In the genomic region with DNA sequence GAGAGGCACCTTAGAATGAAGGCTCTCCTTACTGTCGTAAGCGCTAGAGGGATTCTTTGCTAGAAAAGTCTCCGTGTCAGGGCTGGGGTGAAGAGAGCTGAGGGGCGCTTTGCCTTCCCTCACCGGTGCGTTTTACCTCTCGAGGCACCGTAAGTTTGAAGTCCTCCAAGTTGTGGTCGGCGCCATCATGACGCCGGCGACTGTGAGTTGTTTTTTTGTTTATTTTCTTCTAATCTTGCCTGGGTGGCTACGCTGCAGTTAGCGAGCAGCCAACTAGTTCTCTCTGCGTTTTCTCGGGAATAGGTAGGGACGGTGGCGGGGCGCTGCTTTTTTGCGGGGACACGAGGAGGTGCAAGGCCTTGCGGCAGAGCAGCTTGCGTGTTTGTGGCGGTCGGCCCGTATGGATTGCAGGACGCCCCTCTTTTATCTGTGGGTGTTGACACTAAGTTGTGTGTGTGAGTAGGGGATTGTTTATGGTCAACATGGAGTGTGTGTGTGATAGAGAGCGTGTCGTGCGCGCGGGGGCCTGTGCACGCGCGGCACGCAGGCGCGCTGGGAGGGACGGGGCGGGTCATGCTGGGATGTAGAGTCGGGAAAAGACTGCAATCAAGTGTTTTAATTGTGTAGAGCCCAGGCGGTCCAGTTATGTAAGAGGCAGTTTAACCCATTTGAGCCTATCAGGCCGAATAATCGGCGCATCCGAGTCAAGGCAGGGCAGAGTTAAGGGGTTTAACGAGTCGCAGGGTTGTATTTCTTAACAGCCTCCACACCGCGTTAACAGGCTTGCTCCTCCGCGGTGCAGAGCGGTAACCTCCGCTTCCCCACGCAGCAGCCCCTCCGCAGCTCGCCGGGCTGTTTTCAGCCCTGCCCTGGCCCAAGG, we compare ENCODE assay signal across 8 cellular contexts. TPM values are rescaled to one million over a fixed set of nuclear protein-coding genes. Genes with fewer than 3 reads are reported as not detected.
DNase-seq lines count a peak whose midpoint lies in the region; ATAC-seq and TF ChIP-seq lines count a peak whose summit lies in the region.

No MANE protein-coding gene starts in this region.

- no peaks in the 10 kb centered on the region for H3K9me2 ChIP-seq in neural cell (ENCODE audit: insufficient read depth, low read length)

- H3K4me1 Mint-ChIP-seq in activated CD4-positive, alpha-beta T cell treated with anti-CD3 and anti-CD28 coated beads, Interleukin-2, amount 10 ng/mL, durations not matched to agents 24 days and 14 days = peaks cover 5% of the 10 kb centered on the region

- peaks cover 5% of the 10 kb centered on the region for H3F3A ChIP-seq in neural cell (ENCODE audit: insufficient read depth, low read length, poor library complexity, severe bottlenecking)

- no peaks in the 10 kb centered on the region for H3K36me3 Mint-ChIP-seq in activated CD4-positive, alpha-beta T cell treated with anti-CD3 and anti-CD28 coated beads, Interleukin-2, amount 10 ng/mL, durations not matched to agents 24 days and 14 days (ENCODE audit: low read depth)
- peaks cover 0 to 14% of the 10 kb centered on the region in 2 donors for H3K36me3 Mint-ChIP-seq in activated naive CD4-positive, alpha-beta T cell treated with anti-CD3 and anti-CD28 coated beads, Interleukin-2, amount 50 U/mL, for 72 hours

- no peak for TF ChIP-seq CTCF in neural cell (IDR thresholded peaks at IDR 0.05; ENCODE audit: poor library complexity, severe bottlenecking)

- H3K9me3 Mint-ChIP-seq in activated CD4-positive, alpha-beta T cell treated with anti-CD3 and anti-CD28 coated beads, Interleukin-2, amount 10 ng/mL, durations not matched to agents 24 days and 14 days = no peaks in the 10 kb centered on the region
- H3K9me3 Mint-ChIP-seq in activated naive CD4-positive, alpha-beta T cell treated with anti-CD3 and anti-CD28 coated beads, Interleukin-2, amount 50 U/mL, for 72 hours = no peaks in the 10 kb centered on the region

- peak overlapping the region; percentile 83 for H3K9ac ChIP-seq in neural cell (ENCODE audit: low read length)

- H3K4me3 Mint-ChIP-seq in activated CD4-positive, alpha-beta T cell treated with anti-CD3 and anti-CD28 coated beads, Interleukin-2, amount 10 ng/mL, durations not matched to agents 24 days and 14 days = no peak overlapping the region

- peak; percentile 36 for TF ChIP-seq RAD21 in neural cell (conservative IDR thresholded peaks at IDR 0.05)

- ATAC-seq in HG03280 (IDR thresholded peaks at IDR 0.05; ENCODE audit: unreplicated experiment) = peak; percentile 16
- peak; percentile 14 to 30 for ATAC-seq in activated naive CD4-positive, alpha-beta T cell treated with anti-CD3 and anti-CD28 coated beads, Interleukin-2, amount 50 U/mL, for 72 hours

- H3K9me3 ChIP-seq in neural cell (ENCODE audit: low read length) = no peaks in the 10 kb centered on the region

- H3K27me3 ChIP-seq in neural cell (ENCODE audit: insufficient read depth, low read depth, low read length) = no peaks in the 10 kb centered on the region

- peaks cover 13% of the 10 kb centered on the region for H3K79me2 ChIP-seq in neural cell (replicated peaks; ENCODE audit: insufficient read depth, low read length)

- peak overlapping the region; percentile 91 for H3K27ac ChIP-seq in neural cell (ENCODE audit: low read length)

- H4K20me1 ChIP-seq in neural cell (ENCODE audit: insufficient read depth) = no peaks in the 10 kb centered on the region

- peaks cover 38% of the 10 kb centered on the region for H3K27me3 Mint-ChIP-seq in activated CD4-positive, alpha-beta T cell treated with anti-CD3 and anti-CD28 coated beads, Interleukin-2, amount 10 ng/mL, durations not matched to agents 24 days and 14 days

- no peaks in the 10 kb centered on the region for H3K36me3 ChIP-seq in neural cell (ENCODE audit: insufficient read depth, low read length)

- peak overlapping the region; percentile 95 for H2AFZ ChIP-seq in neural cell (ENCODE audit: low read depth, low read length)

- peak; percentile 67 for DNase-seq in activated CD4-positive, alpha-beta T cell treated with anti-CD3 and anti-CD28 coated beads, Interleukin-2, amount 10 ng/mL, durations not matched to agents 24 days and 14 days
- DNase-seq in activated CD4-positive, alpha-beta T cell treated with anti-CD3 and anti-CD28 coated beads, Interleukin-2, amount 50 U/mL, for 4 hours = no peak
- DNase-seq in NCI-H524 treated with DMSO at 0.1 percent for 48 hours (lab: John Stamatoyannopoulos, UW) (peak; percentile 73), globus pallidus (ENCODE audit: low spot score) (peak; percentile 90), RKO (ENCODE audit: low spot score) (no peak)
- peak in 1 of 2 donors; percentile 14 for DNase-seq in activated naive CD4-positive, alpha-beta T cell treated with anti-CD3 and anti-CD28 coated beads, Interleukin-2, amount 50 U/mL, for 72 hours (ENCODE audit: low spot score in 2 of 2)

- H3K27ac Mint-ChIP-seq in activated CD4-positive, alpha-beta T cell treated with anti-CD3 and anti-CD28 coated beads, Interleukin-2, amount 10 ng/mL, durations not matched to agents 24 days and 14 days = no peak overlapping the region
- H3K27ac Mint-ChIP-seq in activated naive CD4-positive, alpha-beta T cell treated with anti-CD3 and anti-CD28 coated beads, Interleukin-2, amount 50 U/mL, for 72 hours = no peak overlapping the region

- peak overlapping the region; percentile 76 for H3K4me2 ChIP-seq in neural cell (ENCODE audit: low read length)

- H3K4me3 ChIP-seq in neural cell (ENCODE audit: low read length) = peak overlapping the region; percentile 77

- intact Hi-C loops in activated CD4-positive, alpha-beta T cell treated with anti-CD3 and anti-CD28 coated beads, Interleukin-2, amount 10 ng/mL, durations not matched to agents 24 days and 14 days (cut with micrococcal nuclease) = loop anchor here (10.0 kb wide), 1 partner anchor 1199 kb away; a partner anchor contains a TSS

- TF ChIP-seq EP300 in neural cell (conservative IDR thresholded peaks at IDR 0.05; ENCODE audit: poor library complexity, severe bottlenecking) = peak; percentile 7

TF ChIP-seq in neural cell, 6 proteins besides CTCF, POLR2A, EP300 and RAD21:
- TF ChIP-seq EZH2 (IDR thresholded peaks at IDR 0.05; ENCODE audit: borderline replicate concordance, insufficient read depth, low read length, poor library complexity, severe bottlenecking) (no peak), MXI1 (conservative IDR thresholded peaks at IDR 0.05; ENCODE audit: poor library complexity, severe bottlenecking) (peak; percentile 71), POLR2AphosphoS5 (IDR thresholded peaks at IDR 0.05) (peak; percentile 77), TAF1 (IDR thresholded peaks at IDR 0.05; ENCODE audit: low read depth) (no peak), SMC3 (conservative IDR thresholded peaks at IDR 0.05; ENCODE audit: poor library complexity) (peak; percentile 41)
- TF ChIP-seq, protein P1, sequence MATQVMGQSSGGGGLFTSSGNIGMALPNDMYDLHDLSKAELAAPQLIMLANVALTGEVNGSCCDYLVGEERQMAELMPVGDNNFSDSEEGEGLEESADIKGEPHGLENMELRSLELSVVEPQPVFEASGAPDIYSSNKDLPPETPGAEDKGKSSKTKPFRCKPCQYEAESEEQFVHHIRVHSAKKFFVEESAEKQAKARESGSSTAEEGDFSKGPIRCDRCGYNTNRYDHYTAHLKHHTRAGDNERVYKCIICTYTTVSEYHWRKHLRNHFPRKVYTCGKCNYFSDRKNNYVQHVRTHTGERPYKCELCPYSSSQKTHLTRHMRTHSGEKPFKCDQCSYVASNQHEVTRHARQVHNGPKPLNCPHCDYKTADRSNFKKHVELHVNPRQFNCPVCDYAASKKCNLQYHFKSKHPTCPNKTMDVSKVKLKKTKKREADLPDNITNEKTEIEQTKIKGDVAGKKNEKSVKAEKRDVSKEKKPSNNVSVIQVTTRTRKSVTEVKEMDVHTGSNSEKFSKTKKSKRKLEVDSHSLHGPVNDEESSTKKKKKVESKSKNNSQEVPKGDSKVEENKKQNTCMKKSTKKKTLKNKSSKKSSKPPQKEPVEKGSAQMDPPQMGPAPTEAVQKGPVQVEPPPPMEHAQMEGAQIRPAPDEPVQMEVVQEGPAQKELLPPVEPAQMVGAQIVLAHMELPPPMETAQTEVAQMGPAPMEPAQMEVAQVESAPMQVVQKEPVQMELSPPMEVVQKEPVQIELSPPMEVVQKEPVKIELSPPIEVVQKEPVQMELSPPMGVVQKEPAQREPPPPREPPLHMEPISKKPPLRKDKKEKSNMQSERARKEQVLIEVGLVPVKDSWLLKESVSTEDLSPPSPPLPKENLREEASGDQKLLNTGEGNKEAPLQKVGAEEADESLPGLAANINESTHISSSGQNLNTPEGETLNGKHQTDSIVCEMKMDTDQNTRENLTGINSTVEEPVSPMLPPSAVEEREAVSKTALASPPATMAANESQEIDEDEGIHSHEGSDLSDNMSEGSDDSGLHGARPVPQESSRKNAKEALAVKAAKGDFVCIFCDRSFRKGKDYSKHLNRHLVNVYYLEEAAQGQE (IDR thresholded peaks at IDR 0.05; ENCODE audit: borderline replicate concordance) = peak; percentile 23
TF ChIP-seq in neural cell: peak in this region for 4.

RNA-seq across cellular contexts. Expression of a gene that starts 1.1 kb away (rescaled TPM):
- not detected in 2 replicates for total RNA-seq in activated CD4-positive, alpha-beta T cell treated with anti-CD3 and anti-CD28 coated beads, Interleukin-2, amount 10 ng/mL, durations not matched to agents 24 days and 14 days
- total RNA-seq in activated naive CD4-positive, alpha-beta T cell treated with anti-CD3 and anti-CD28 coated beads, Interleukin-2, amount 50 U/mL, for 72 hours = not detected
- polyA plus RNA-seq in neural cell = 40.6 and 47.4 TPM in 2 replicates
- polyA minus RNA-seq in neural cell = 87.9 and 96.8 TPM in 2 replicates

Comparison
In these comparisons a context has a peak if more than half of its experiments do, and no peak if none do; other contexts are left out.
1. DNase-seq: peak in activated CD4-positive, alpha-beta T cell treated with anti-CD3 and anti-CD28 coated beads, Interleukin-2, amount 10 ng/mL, durations not matched to agents 24 days and 14 days (single experiment), NCI-H524 treated with DMSO at 0.1 percent for 48 hours (single experiment) and globus pallidus (single experiment); none in activated CD4-positive, alpha-beta T cell treated with anti-CD3 and anti-CD28 coated beads, Interleukin-2, amount 50 U/mL, for 4 hours (0 of 2) and RKO (single experiment).